Comparison of ENCODE assay signal across 20 cellular contexts in genomic region chr17:41848788-41849187, GRCh38. TPM values are rescaled to one million over a fixed set of nuclear protein-coding genes. Genes with fewer than 3 reads are reported as not detected.
DNase-seq lines count a peak whose midpoint lies in the region; ATAC-seq and TF ChIP-seq lines count a peak whose summit lies in the region.
"Had no signal": no experiment of that assay in that cellular context is flagged by ENCODE, and none has a peak within 500 bp of the region (broad histone marks: within the 10 kb centered on the region; RNA-seq: fewer than 3 reads in every experiment).

No MANE protein-coding gene starts in this region.

- peaks cover 6% of the 10 kb centered on the region for H3F3A ChIP-seq in SK-N-SH (replicated peaks; ENCODE audit: insufficient read depth)

- H3K27me3 ChIP-seq in SK-N-SH (ENCODE audit: insufficient read depth) (no peaks in the 10 kb centered on the region), adipocyte (replicated peaks; ENCODE audit: control insufficient read depth, insufficient read depth, low read length) (no peaks in the 10 kb centered on the region), thyroid gland (no peaks in the 10 kb centered on the region), foreskin keratinocyte (no peaks in the 10 kb centered on the region)

- H3K9me3 Mint-ChIP-seq in activated CD4-positive, alpha-beta memory T cell treated with anti-CD3 and anti-CD28 coated beads, Interleukin-2, amount 10 ng/mL, durations not matched to agents 7 days and 5 days: no peaks in the 10 kb centered on the region

- TF ChIP-seq CTCF in SK-N-SH (IDR thresholded peaks at IDR 0.05) (no peak), thyroid gland (IDR thresholded peaks at IDR 0.05) (no peak), foreskin keratinocyte (conservative IDR thresholded peaks at IDR 0.05) (no peak)

- no peak overlapping the region for H3K27ac Mint-ChIP-seq in activated CD4-positive, alpha-beta memory T cell treated with anti-CD3 and anti-CD28 coated beads, Interleukin-2, amount 10 ng/mL, durations not matched to agents 7 days and 5 days

- no peak for TF ChIP-seq POLR2A in thyroid gland (IDR thresholded peaks at IDR 0.05)

- H3K9ac ChIP-seq in SK-N-SH: no peak overlapping the region
- H3K9ac ChIP-seq in adipocyte (ENCODE audit: low read length): no peak overlapping the region

- H3K79me2 ChIP-seq in SK-N-SH (ENCODE audit: insufficient read depth): peaks cover 52% of the 10 kb centered on the region; the same call in 1 of the 2 replicates

- H2AFZ ChIP-seq in SK-N-SH (ENCODE audit: low read depth): no peak overlapping the region

- no peak overlapping the region for H3K4me3 ChIP-seq in SK-N-SH (ENCODE audit: low read depth in 2 of 2, low read length in 1 of 2)
- no peak overlapping the region for H3K4me3 ChIP-seq in adipocyte (ENCODE audit: low read length)
- no peak overlapping the region for H3K4me3 ChIP-seq in thyroid gland (replicated peaks in 1 of 3)

- H3K9me2 ChIP-seq in SK-N-SH: no peaks in the 10 kb centered on the region

- no peak overlapping the region for H3K4me3 Mint-ChIP-seq in activated CD4-positive, alpha-beta memory T cell treated with anti-CD3 and anti-CD28 coated beads, Interleukin-2, amount 10 ng/mL, durations not matched to agents 7 days and 5 days

- TF ChIP-seq EP300 in SK-N-SH (IDR thresholded peaks at IDR 0.05; ENCODE audit: borderline replicate concordance in 1 of 2, low read depth in 1 of 2, low read length in 1 of 2): no peak

- H3K9me3 ChIP-seq in SK-N-SH: no peaks in the 10 kb centered on the region
- no peaks in the 10 kb centered on the region for H3K9me3 ChIP-seq in adipocyte (ENCODE audit: control insufficient read depth, low read length)
- no peaks in the 10 kb centered on the region for H3K9me3 ChIP-seq in thyroid gland
- H3K9me3 ChIP-seq: Caco-2 had no signal

- no peak for TF ChIP-seq RAD21 in SK-N-SH (IDR thresholded peaks at IDR 0.05; ENCODE audit: low read length)

- peaks cover 27% of the 10 kb centered on the region for H4K20me1 ChIP-seq in SK-N-SH (ENCODE audit: insufficient read depth)

- H3K4me1 ChIP-seq in SK-N-SH (ENCODE audit: control insufficient read depth in 1 of 2, insufficient read depth in 2 of 2, low read depth in 1 of 2, low read length in 1 of 2): no peaks in the 10 kb centered on the region
- H3K4me1 ChIP-seq in adipocyte (ENCODE audit: control insufficient read depth, insufficient read depth, low read length): peaks cover 20% of the 10 kb centered on the region
- peaks cover 43 to 52% of the 10 kb centered on the region in 2 donors for H3K4me1 ChIP-seq in thyroid gland
- no peaks in the 10 kb centered on the region for H3K4me1 ChIP-seq in foreskin keratinocyte
- H3K4me1 ChIP-seq: Caco-2 had no signal

- intact Hi-C loops in thyroid gland (cut with DNase I): no loop called here
- intact Hi-C loops in left colon (cut with DNase I, micrococcal nuclease): no loop called here

- DNase-seq in SK-N-SH (no peak), adipocyte (ENCODE audit: low read depth) (peak; percentile 50), fibroblast of the conjunctiva (ENCODE audit: low read depth) (peak; percentile 9), thyroid gland (no peak), left colon (no peak), foreskin keratinocyte (no peak)
- no peak for DNase-seq in activated CD4-positive, alpha-beta memory T cell treated with anti-CD3 and anti-CD28 coated beads, Interleukin-2, amount 10 ng/mL, durations not matched to agents 7 days and 5 days
- DNase-seq: 8988T, Caco-2, DMS53, GF-D8, MM.1S, NCI-H1105 treated with DMSO at 0.1 percent for 48 hours, NCI-H1930, NCI-H510A, SHP77 had no signal

- ATAC-seq in SK-N-SH treated with all-trans-retinoic acid at 6 μM for 48 hours (peak; percentile 48; the same call in 2 of the 3 replicates), left colon (no peak), foreskin keratinocyte (no peak)
- ATAC-seq: HepG2 had no signal

- CTCF ChIA-PET in SK-N-SH (lab: Yijun Ruan, JAX): interaction anchor here (2.1 kb wide), 1 partner anchor 47 kb away, joined by 7 read pairs; no protein-coding TSS in a partner anchor
- CTCF ChIA-PET in activated CD4-positive, alpha-beta memory T cell treated with anti-CD3 and anti-CD28 coated beads, Interleukin-2, amount 10 ng/mL, durations not matched to agents 7 days and 5 days (lab: Charles Lee): interaction anchor here (1.3 to 1.6 kb wide), 2 partner anchors 37 to 48 kb away, joined by 4 to 7 read pairs; partner anchors contain the start of gene P3H4

- no peaks in the 10 kb centered on the region for H3K27me3 Mint-ChIP-seq in activated CD4-positive, alpha-beta memory T cell treated with anti-CD3 and anti-CD28 coated beads, Interleukin-2, amount 10 ng/mL, durations not matched to agents 7 days and 5 days

- peaks cover 4% of the 10 kb centered on the region for H3K4me1 Mint-ChIP-seq in activated CD4-positive, alpha-beta memory T cell treated with anti-CD3 and anti-CD28 coated beads, Interleukin-2, amount 10 ng/mL, durations not matched to agents 7 days and 5 days

- POLR2A ChIA-PET in SK-N-SH (lab: Yijun Ruan, JAX): no interaction called here
- POLR2A ChIA-PET in activated CD4-positive, alpha-beta memory T cell treated with anti-CD3 and anti-CD28 coated beads, Interleukin-2, amount 10 ng/mL, durations not matched to agents 7 days and 5 days (lab: Charles Lee): interaction anchor here (1.9 kb wide), 1 partner anchor 16 kb away, joined by 5 read pairs; the partner anchor contains the start of gene KLHL11

- no peak overlapping the region for H3K4me2 ChIP-seq in SK-N-SH

- H3K36me3 ChIP-seq in SK-N-SH (replicated peaks in 1 of 2; ENCODE audit: control insufficient read depth in 1 of 2, insufficient read depth in 2 of 2, low read length in 1 of 2) (peaks cover 9 to 11% of the 10 kb centered on the region in 2 experiments), adipocyte (ENCODE audit: control insufficient read depth, insufficient read depth, low read length, severe bottlenecking) (peaks cover 30% of the 10 kb centered on the region), thyroid gland (peaks cover 0 to 3% of the 10 kb centered on the region in 2 donors)

- H3K36me3 Mint-ChIP-seq in activated CD4-positive, alpha-beta memory T cell treated with anti-CD3 and anti-CD28 coated beads, Interleukin-2, amount 10 ng/mL, durations not matched to agents 7 days and 5 days (ENCODE audit: low read depth): peaks cover 22% of the 10 kb centered on the region

- no peak overlapping the region for H3K27ac ChIP-seq in SK-N-SH (ENCODE audit: low read depth in 2 of 2, low read length in 1 of 2)
- H3K27ac ChIP-seq in thyroid gland: peak overlapping the region; percentile 62 to 72 (median 67)
- H3K27ac ChIP-seq in foreskin keratinocyte: no peak overlapping the region
- H3K27ac ChIP-seq: C4-2B had no signal

- 66% methylated on average over 4 of the region's 4 CpGs for WGBS in SK-N-SH (ENCODE audit: low lambda C conversion rate)
- 29 to 34% methylated on average over 4 of the region's 4 CpGs for WGBS in thyroid gland, 2 donors

TF ChIP-seq in SK-N-SH treated with all-trans-retinoic acid at 6 μM for 48 hours, 23 proteins besides CTCF, POLR2A, EP300 and RAD21 (continues in another document):
- TF ChIP-seq OSR1 (CRISPR knock-in tag; IDR thresholded peaks at IDR 0.05): no peak
- TF ChIP-seq ZFP3 (CRISPR knock-in tag; IDR thresholded peaks at IDR 0.05): no peak

RNA-seq across cellular contexts. Expression of gene KLHL10, which starts 11.2 kb away (rescaled TPM):
- polyA plus RNA-seq in SK-N-SH (2012; rRNA removed): 0.02 and 0.03 TPM in 2 replicates
- polyA plus RNA-seq in SK-N-SH (2012; cell fraction: cytosol; rRNA removed): 0.04 and 0.05 TPM in 2 replicates
- 0.30 and 0.42 TPM in 2 replicates for polyA plus RNA-seq in SK-N-SH (2012; cell fraction: nucleus; rRNA removed)
- 1 to 10 TPM in 1 of 4 donors, under 1 TPM in 1, not detected in 2; 0.33 to 1.6 TPM for total RNA-seq in thyroid gland
- not detected for total RNA-seq in left colon
- 0.04 TPM in 1 of 2 replicates, not detected in the other for total RNA-seq in foreskin keratinocyte
- polyA plus RNA-seq in foreskin keratinocyte: not detected in 2 replicates
- total RNA-seq in activated CD4-positive, alpha-beta memory T cell treated with anti-CD3 and anti-CD28 coated beads, Interleukin-2, amount 10 ng/mL, durations not matched to agents 7 days and 5 days: not detected
- total RNA-seq: Caco-2, H4 had no signal

RNA-seq across cellular contexts. Expression of gene NT5C3B, which starts 12.8 kb away (rescaled TPM):
- polyA plus RNA-seq in SK-N-SH (2012; rRNA removed): 87.4 and 98.0 TPM in 2 replicates
- polyA plus RNA-seq in SK-N-SH (2012; cell fraction: cytosol; rRNA removed): 105 and 106 TPM in 2 replicates
- 85.1 and 94.9 TPM in 2 replicates for polyA plus RNA-seq in SK-N-SH (2012; cell fraction: nucleus; rRNA removed)
- total RNA-seq in thyroid gland: 100 to 1,000 TPM in 2 of 4 donors, 10 to 100 TPM in 2; 97.3 to 132 (median 110) TPM
- 10 to 100 TPM; 16.0 to 18.8 TPM for total RNA-seq in left colon
- 61.8 and 93.7 TPM in 2 replicates for total RNA-seq in foreskin keratinocyte
- 79.5 and 104 TPM in 2 replicates for polyA plus RNA-seq in foreskin keratinocyte
- 10 to 100 TPM; 16.1 to 19.0 TPM for total RNA-seq in activated CD4-positive, alpha-beta memory T cell treated with anti-CD3 and anti-CD28 coated beads, Interleukin-2, amount 10 ng/mL, durations not matched to agents 7 days and 5 days

RNA-seq across cellular contexts. Expression of gene KLHL11, which starts 16.4 kb away (rescaled TPM):
- polyA plus RNA-seq in SK-N-SH (2012; rRNA removed) (2.6 and 3.0 TPM in 2 replicates), foreskin keratinocyte (0.10 and 0.11 TPM in 2 replicates)
- 2.2 and 2.7 TPM in 2 replicates for polyA plus RNA-seq in SK-N-SH (2012; cell fraction: cytosol; rRNA removed)
- polyA plus RNA-seq in SK-N-SH (2012; cell fraction: nucleus; rRNA removed): 2.0 and 2.9 TPM in 2 replicates
- total RNA-seq in thyroid gland (10 to 100 TPM; 46.0 to 60.7 (median 46.9) TPM), left colon (1 to 10 TPM; 6.5 to 8.9 TPM), foreskin keratinocyte (15.2 and 15.5 TPM in 2 replicates)
- 10 to 100 TPM; 13.9 to 14.4 TPM for total RNA-seq in activated CD4-positive, alpha-beta memory T cell treated with anti-CD3 and anti-CD28 coated beads, Interleukin-2, amount 10 ng/mL, durations not matched to agents 7 days and 5 days

RNA-seq across cellular contexts. Expression of gene FKBP10, which starts 36.0 kb away (rescaled TPM):
- polyA plus RNA-seq in SK-N-SH (2012; rRNA removed): 360 and 377 TPM in 2 replicates
- 109 and 170 TPM in 2 replicates for polyA plus RNA-seq in SK-N-SH (2012; cell fraction: cytosol; rRNA removed)
- 1,131 and 1,228 TPM in 2 replicates for polyA plus RNA-seq in SK-N-SH (2012; cell fraction: nucleus; rRNA removed)
- 10 to 100 TPM; 42.2 to 75.3 (median 60.4) TPM for total RNA-seq in thyroid gland
- 10 to 100 TPM in 1 of 2 donors, 1 to 10 TPM in 1; 4.2 to 10.8 TPM for total RNA-seq in left colon
- total RNA-seq in foreskin keratinocyte: 8.0 and 10.5 TPM in 2 replicates
- 8.8 and 10.9 TPM in 2 replicates for polyA plus RNA-seq in foreskin keratinocyte
- not detected for total RNA-seq in activated CD4-positive, alpha-beta memory T cell treated with anti-CD3 and anti-CD28 coated beads, Interleukin-2, amount 10 ng/mL, durations not matched to agents 7 days and 5 days

RNA-seq across cellular contexts. Expression of gene P3H4, which starts 37.0 kb away (rescaled TPM):
- polyA plus RNA-seq in SK-N-SH (2012; rRNA removed) (55.5 and 88.3 TPM in 2 replicates), foreskin keratinocyte (9.1 and 11.8 TPM in 2 replicates)
- 48.3 and 54.1 TPM in 2 replicates for polyA plus RNA-seq in SK-N-SH (2012; cell fraction: cytosol; rRNA removed)
- polyA plus RNA-seq in SK-N-SH (2012; cell fraction: nucleus; rRNA removed): 32.4 and 41.1 TPM in 2 replicates
- total RNA-seq in thyroid gland (10 to 100 TPM; 24.5 to 59.2 (median 34.9) TPM), left colon (10 to 100 TPM; 10.7 to 15.3 TPM), foreskin keratinocyte (8.8 and 13.7 TPM in 2 replicates)
- total RNA-seq in activated CD4-positive, alpha-beta memory T cell treated with anti-CD3 and anti-CD28 coated beads, Interleukin-2, amount 10 ng/mL, durations not matched to agents 7 days and 5 days: 1 to 10 TPM; 1.8 to 1.9 TPM

Comparison
In these comparisons a context has a peak if more than half of its experiments do, and no peak if none do; other contexts are left out.
1. DNase-seq: peak in adipocyte (single experiment) and fibroblast of the conjunctiva (single experiment); none in SK-N-SH (single experiment), thyroid gland (0 of 2), left colon (0 of 2), foreskin keratinocyte (0 of 2) and activated CD4-positive, alpha-beta memory T cell treated with anti-CD3 and anti-CD28 coated beads, Interleukin-2, amount 10 ng/mL, durations not matched to agents 7 days and 5 days (single experiment).
2. H3K27ac ChIP-seq: peak in thyroid gland (3 of 3); none in SK-N-SH (0 of 2) and foreskin keratinocyte (single experiment).